In the genomic region with DNA sequence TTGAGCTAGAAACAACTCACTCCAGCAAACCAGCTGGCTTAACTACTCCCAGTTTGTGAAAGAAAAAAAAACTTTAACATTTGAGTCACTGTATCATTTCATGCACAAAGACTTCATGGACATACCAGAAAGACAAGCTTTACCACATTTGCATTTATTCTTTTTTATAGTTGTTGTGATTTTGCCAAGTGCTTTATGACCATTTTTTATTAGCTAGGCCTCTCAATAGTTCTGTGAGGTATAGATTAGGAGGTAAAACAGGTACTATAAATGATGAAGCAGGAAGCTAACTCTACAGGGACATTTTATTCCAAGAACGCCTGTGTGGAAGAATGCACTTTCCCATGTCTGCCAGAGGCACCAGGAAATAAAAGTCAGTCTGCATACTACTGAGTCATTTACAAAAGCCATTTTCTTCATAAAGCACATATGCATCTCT, we compare ENCODE assay signal across 15 cellular contexts. TPM values are rescaled to one million over a fixed set of nuclear protein-coding genes. Genes with fewer than 3 reads are reported as not detected.
DNase-seq lines count a peak whose midpoint lies in the region; FAIRE-seq and TF ChIP-seq lines count a peak whose summit lies in the region.
"Had no signal": no experiment of that assay in that cellular context is flagged by ENCODE, and none has a peak within 500 bp of the region (broad histone marks: within the 10 kb centered on the region; RNA-seq: fewer than 3 reads in every experiment).

No MANE protein-coding gene starts in this region.

- H3K27me3 ChIP-seq in mesenchymal stem cell (ENCODE audit: control insufficient read depth in 1 of 2, insufficient read depth in 1 of 2, low read length in 2 of 2) (no peaks in the 10 kb centered on the region), tibial nerve (no peaks in the 10 kb centered on the region)
- H3K27me3 ChIP-seq: upper lobe of left lung had no signal

- H3K9me3 ChIP-seq in mesenchymal stem cell (ENCODE audit: control insufficient read depth, low read length) (no peaks in the 10 kb centered on the region), tibial nerve (peaks cover 0 to 4% (median 0%) of the 10 kb centered on the region in 4 donors)
- H3K9me3 ChIP-seq: upper lobe of left lung had no signal

- no peak overlapping the region for H2BK15ac ChIP-seq in mesenchymal stem cell (ENCODE audit: low read depth, poor library complexity, severe bottlenecking)

- peaks cover 4% of the 10 kb centered on the region for H3K4me1 Mint-ChIP-seq in progenitor cell of endocrine pancreas (ENCODE audit: low read depth)

- no peak overlapping the region for H4K8ac ChIP-seq in mesenchymal stem cell (ENCODE audit: low read length)

- H3K9me3 Mint-ChIP-seq in progenitor cell of endocrine pancreas (ENCODE audit: low read depth) = no peaks in the 10 kb centered on the region
- H3K9me3 Mint-ChIP-seq: activated naive CD8-positive, alpha-beta T cell treated with anti-CD3 and anti-CD28 coated beads for 36 hours had no signal

- H3K27ac ChIP-seq in mesenchymal stem cell (ENCODE audit: low read length, poor library complexity, severe bottlenecking) = peak overlapping the region; percentile 41
- H3K27ac ChIP-seq in tibial nerve = no peak overlapping the region
- H3K27ac ChIP-seq: upper lobe of left lung had no signal

- peak; percentile 45 for DNase-seq in AG08395 (ENCODE audit: low spot score)
- DNase-seq in LHCN-M2 (ENCODE audit: low read depth) = peak; percentile 38
- peak; percentile 36 for DNase-seq in mesenchymal stem cell
- DNase-seq in foreskin melanocyte = no peak
- no peak for DNase-seq in progenitor cell of endocrine pancreas (ENCODE audit: low spot score, unreplicated experiment)
- DNase-seq in activated naive CD4-positive, alpha-beta T cell treated with anti-CD3 and anti-CD28 coated beads, Interleukin-2, amount 50 U/mL, for 16 hours = no peak
- DNase-seq in tibial nerve (ENCODE audit: low spot score in 2 of 2) = no peak
- DNase-seq: activated naive CD8-positive, alpha-beta T cell treated with anti-CD3 and anti-CD28 coated beads for 36 hours; islet precursor cell; naive B cell; NCI-H526; SHP77; upper lobe of left lung had no signal

- H2BK12ac ChIP-seq in mesenchymal stem cell (ENCODE audit: low read length in 2 of 2) = no peak overlapping the region

- WGBS in mesenchymal stem cell = 83% methylated on average over 1 of the region's 1 CpG
- WGBS in tibial nerve, 2 donors = 43 to 50% methylated on average over 1 of the region's 1 CpG

- no peak overlapping the region for H2BK5ac ChIP-seq in mesenchymal stem cell (ENCODE audit: low read depth, low read length, poor library complexity, severe bottlenecking)

- TF ChIP-seq POLR2A in tibial nerve (IDR thresholded peaks at IDR 0.05) = no peak

- no peaks in the 10 kb centered on the region for H3K27me3 Mint-ChIP-seq in progenitor cell of endocrine pancreas
- H3K27me3 Mint-ChIP-seq: activated naive CD8-positive, alpha-beta T cell treated with anti-CD3 and anti-CD28 coated beads for 36 hours; naive B cell had no signal

- no peak overlapping the region for H3K18ac ChIP-seq in mesenchymal stem cell (ENCODE audit: low read depth in 1 of 2, low read length in 2 of 2)

- no peak overlapping the region for H2BK120ac ChIP-seq in mesenchymal stem cell (ENCODE audit: low read depth, low read length)

- TF ChIP-seq CTCF in progenitor cell of endocrine pancreas (IDR thresholded peaks at IDR 0.05; ENCODE audit: unreplicated experiment) = no peak
- no peak for TF ChIP-seq CTCF in tibial nerve (IDR thresholded peaks at IDR 0.05)

- H3K4ac ChIP-seq in mesenchymal stem cell (ENCODE audit: low read depth in 1 of 2, low read length in 2 of 2) = no peak overlapping the region

- no peak overlapping the region for H3K23ac ChIP-seq in mesenchymal stem cell (ENCODE audit: low read length in 2 of 2)

- H3K27ac Mint-ChIP-seq in progenitor cell of endocrine pancreas = no peak overlapping the region
- H3K27ac Mint-ChIP-seq: activated naive CD8-positive, alpha-beta T cell treated with anti-CD3 and anti-CD28 coated beads for 36 hours had no signal

- H3K4me3 ChIP-seq in mesenchymal stem cell (ENCODE audit: insufficient read depth in 1 of 2, low read depth in 1 of 2, low read length in 2 of 2) = no peak overlapping the region
- H3K4me3 ChIP-seq in tibial nerve = no peak overlapping the region
- H3K4me3 ChIP-seq: upper lobe of left lung had no signal

- no peaks in the 10 kb centered on the region for H3K36me3 ChIP-seq in mesenchymal stem cell (ENCODE audit: control insufficient read depth in 1 of 2, insufficient read depth in 2 of 2, low read depth in 1 of 2, low read length in 2 of 2)
- H3K36me3 ChIP-seq in tibial nerve = no peaks in the 10 kb centered on the region
- H3K36me3 ChIP-seq: upper lobe of left lung had no signal

- FAIRE-seq in colon (lab: Jason Lieb, UNC) = peak; percentile 78
- FAIRE-seq: H54 had no signal

- H2AFZ ChIP-seq in mesenchymal stem cell (ENCODE audit: low read depth, low read length) = no peak overlapping the region

- H3K4me3 Mint-ChIP-seq in progenitor cell of endocrine pancreas (ENCODE audit: low read depth) = no peak overlapping the region
- H3K4me3 Mint-ChIP-seq: activated naive CD8-positive, alpha-beta T cell treated with anti-CD3 and anti-CD28 coated beads for 36 hours; naive B cell had no signal

- TF ChIP-seq EP300 in tibial nerve (IDR thresholded peaks at IDR 0.05) = no peak

- H3K79me1 ChIP-seq in mesenchymal stem cell (replicated peaks; ENCODE audit: low read length, poor library complexity, severe bottlenecking) = no peaks in the 10 kb centered on the region

- H3K9ac ChIP-seq in mesenchymal stem cell (ENCODE audit: low read length) = peak overlapping the region; percentile 5

- H3K14ac ChIP-seq in mesenchymal stem cell (ENCODE audit: low read length in 2 of 2) = no peak overlapping the region

- no peaks in the 10 kb centered on the region for H3K36me3 Mint-ChIP-seq in progenitor cell of endocrine pancreas (ENCODE audit: insufficient read depth)
- H3K36me3 Mint-ChIP-seq: activated naive CD8-positive, alpha-beta T cell treated with anti-CD3 and anti-CD28 coated beads for 36 hours; naive B cell had no signal

- no peak overlapping the region for H2AK5ac ChIP-seq in mesenchymal stem cell (ENCODE audit: low read length, severe bottlenecking)

- H4K91ac ChIP-seq in mesenchymal stem cell (ENCODE audit: low read length) = no peak overlapping the region

- no peak overlapping the region for H3K4me2 ChIP-seq in mesenchymal stem cell (ENCODE audit: low read length, poor library complexity, severe bottlenecking)

- no peaks in the 10 kb centered on the region for H3K4me1 ChIP-seq in mesenchymal stem cell (ENCODE audit: control insufficient read depth, insufficient read depth, low read depth, low read length)
- no peaks in the 10 kb centered on the region for H3K4me1 ChIP-seq in tibial nerve
- H3K4me1 ChIP-seq: upper lobe of left lung had no signal

RNA-seq across cellular contexts. Expression of gene DENND1B, which starts 8.2 kb away (rescaled TPM):
- 4.5 and 6.5 TPM in 2 replicates for total RNA-seq in LHCN-M2 (2014; rRNA removed)
- polyA plus RNA-seq in LHCN-M2 (2012) = 1.2 TPM
- polyA plus RNA-seq in mesenchymal stem cell (2013, experiment 1 of 2) = 3.0 TPM
- 3.4 TPM for polyA plus RNA-seq in mesenchymal stem cell (2013, experiment 2 of 2)
- 15.7 and 18.3 TPM in 2 replicates for total RNA-seq in progenitor cell of endocrine pancreas
- total RNA-seq in tibial nerve = 10 to 100 TPM in 2 of 4 donors, 1 to 10 TPM in 2; 9.0 to 40.2 (median 10.8) TPM

Comparison
In these comparisons a context has a peak if more than half of its experiments do, and no peak if none do; other contexts are left out.
1. DNase-seq: peak in AG08395 (single experiment), LHCN-M2 (single experiment) and mesenchymal stem cell (single experiment); none in foreskin melanocyte (single experiment), progenitor cell of endocrine pancreas (single experiment), activated naive CD4-positive, alpha-beta T cell treated with anti-CD3 and anti-CD28 coated beads, Interleukin-2, amount 50 U/mL, for 16 hours (single experiment) and tibial nerve (0 of 2).